ENCODE assay signal across 22 cellular contexts in genomic region chr3:50195501-50196252, GRCh38. TPM values are rescaled to one million over a fixed set of nuclear protein-coding genes. Genes with fewer than 3 reads are reported as not detected.
DNase-seq lines count a peak whose midpoint lies in the region; ATAC-seq, FAIRE-seq and TF ChIP-seq lines count a peak whose summit lies in the region.
"Had no signal": no experiment of that assay in that cellular context is flagged by ENCODE, and none has a peak within 500 bp of the region (broad histone marks: within the 10 kb centered on the region; RNA-seq: fewer than 3 reads in every experiment).

No MANE protein-coding gene starts in this region.

- peaks cover 6% of the 10 kb centered on the region for H3K27me3 Mint-ChIP-seq in T-helper 17 cell

- intact Hi-C loops in right cardiac atrium (cut with DNase I): loop anchor here in 1 of 4 donors (5.0 kb wide), 1 partner anchor 77 kb away; no protein-coding TSS in a partner anchor
- intact Hi-C loops in cardiac septum (cut with DNase I): no loop called here
- intact Hi-C loops in lower lobe of right lung (cut with DNase I): no loop called here

- no peak overlapping the region for H3K4me3 ChIP-seq in right cardiac atrium (ENCODE audit: low read length)
- no peak overlapping the region for H3K4me3 ChIP-seq in lower lobe of right lung
- H3K4me3 ChIP-seq: SJCRH30 had no signal

- WGBS in right cardiac atrium: 61% methylated on average over 4 of the region's 4 CpGs

- H3K9me3 ChIP-seq in right cardiac atrium (ENCODE audit: control insufficient read depth, low read length) (no peaks in the 10 kb centered on the region), T-helper 17 cell (ENCODE audit: control insufficient read depth, low read length, poor library complexity, severe bottlenecking) (no peaks in the 10 kb centered on the region), lower lobe of right lung (no peaks in the 10 kb centered on the region)
- H3K9me3 ChIP-seq: psoas muscle, SJCRH30, spleen had no signal

- H3K4me3 Mint-ChIP-seq in T-helper 17 cell: peak overlapping the region; percentile 19
- H3K4me3 Mint-ChIP-seq: activated T-cell treated with anti-CD3 and anti-CD28 coated beads, Interleukin-2, amount 50 U/mL, for 24 hours; memory B cell; nephron progenitor cell had no signal

- H3K4me1 ChIP-seq in right cardiac atrium (ENCODE audit: control insufficient read depth, insufficient read depth, low read length) (no peaks in the 10 kb centered on the region), lower lobe of right lung (peaks cover 23% of the 10 kb centered on the region)

- TF ChIP-seq CTCF in lower lobe of right lung (IDR thresholded peaks at IDR 0.05): no peak

- H3K27ac Mint-ChIP-seq in T-helper 17 cell: peak overlapping the region; percentile 39
- H3K27ac Mint-ChIP-seq: activated CD8-positive, alpha-beta T cell treated with anti-CD3 and anti-CD28 coated beads for 36 hours; activated T-cell treated with anti-CD3 and anti-CD28 coated beads, Interleukin-2, amount 50 U/mL, for 24 hours; memory B cell had no signal

- FAIRE-seq in urothelium cell line (lab: Jason Lieb, UNC): peak; percentile 23
- FAIRE-seq: astrocyte had no signal

- no peaks in the 10 kb centered on the region for H3K36me3 Mint-ChIP-seq in T-helper 17 cell (ENCODE audit: low read depth)
- H3K36me3 Mint-ChIP-seq: memory B cell had no signal

- H3K4me1 Mint-ChIP-seq in T-helper 17 cell: peaks cover 9% of the 10 kb centered on the region

- DNase-seq in right cardiac atrium: peak in 2 of 3 donors; percentile 48 to 50
- DNase-seq in cardiac septum (ENCODE audit: low spot score): no peak
- no peak for DNase-seq in T-helper 17 cell
- DNase-seq in left lobe of liver (ENCODE audit: low spot score): peak; percentile 93
- no peak for DNase-seq in urothelium cell line (ENCODE audit: low spot score)
- DNase-seq in activated CD4-positive, alpha-beta T cell treated with anti-CD3 and anti-CD28 coated beads, Interleukin-2, amount 50 U/mL, for 1 hour: no peak
- no peak for DNase-seq in lower lobe of right lung
- DNase-seq: activated T-cell treated with anti-CD3 and anti-CD28 coated beads, Interleukin-2, amount 50 U/mL, for 24 hours; DMS153; NCI-H1105 treated with DMSO at 0.1 percent for 48 hours; nephron progenitor cell; psoas muscle; SJCRH30; spleen had no signal

- H3K27me3 ChIP-seq in right cardiac atrium (ENCODE audit: control insufficient read depth, insufficient read depth) (no peaks in the 10 kb centered on the region), lower lobe of right lung (ENCODE audit: low read depth) (peaks cover 42% of the 10 kb centered on the region)
- H3K27me3 ChIP-seq: SJCRH30 had no signal

- no peaks in the 10 kb centered on the region for H3K36me3 ChIP-seq in lower lobe of right lung
- H3K36me3 ChIP-seq: SJCRH30, spleen had no signal

- H3K27ac ChIP-seq in right cardiac atrium (ENCODE audit: low read length) (no peak overlapping the region), lower lobe of right lung (no peak overlapping the region)
- H3K27ac ChIP-seq: C4-2B, psoas muscle, SJCRH30, spleen had no signal

- ATAC-seq in right cardiac atrium (no peak), T-helper 17 cell (no peak), left lobe of liver (peak; percentile 80), lower lobe of right lung (no peak), GM19467 (IDR thresholded peaks at IDR 0.05; ENCODE audit: unreplicated experiment) (no peak)

RNA-seq across cellular contexts. Expression of gene GNAT1, which starts 4.3 kb away (rescaled TPM):
- not detected for total RNA-seq in right cardiac atrium
- not detected for polyA plus RNA-seq in right cardiac atrium
- total RNA-seq in cardiac septum: not detected
- under 1 TPM in 1 of 2 donors, not detected in 1; 0.10 TPM for total RNA-seq in T-helper 17 cell
- total RNA-seq in left lobe of liver: 0.08 TPM
- not detected for total RNA-seq in lower lobe of right lung
- total RNA-seq: astrocyte, fibroblast of lung, OCI-LY7, psoas muscle had no signal
- polyA plus RNA-seq: fibroblast of lung, psoas muscle had no signal

RNA-seq across cellular contexts. Expression of gene SLC38A3, which starts 9.4 kb away (rescaled TPM):
- 10 to 100 TPM in 1 of 4 donors, 1 to 10 TPM in 3; 5.0 to 10.4 (median 8.9) TPM for total RNA-seq in right cardiac atrium
- polyA plus RNA-seq in right cardiac atrium: 5.4 TPM
- total RNA-seq in cardiac septum: 6.6 TPM
- under 1 TPM in 1 of 2 donors, not detected in 1; 0.78 TPM for total RNA-seq in T-helper 17 cell
- 242 TPM for total RNA-seq in left lobe of liver
- not detected for total RNA-seq in lower lobe of right lung
- total RNA-seq: fibroblast of lung, HT-29, OCI-LY7, spleen had no signal

RNA-seq across cellular contexts. Expression of gene GNAI2, which starts 40.3 kb away (rescaled TPM):
- 100 to 1,000 TPM; 129 to 149 (median 148) TPM for total RNA-seq in right cardiac atrium
- 122 TPM for polyA plus RNA-seq in right cardiac atrium
- total RNA-seq in cardiac septum: 153 TPM
- total RNA-seq in T-helper 17 cell: 100 to 1,000 TPM; 266 to 288 TPM
- total RNA-seq in left lobe of liver: 115 TPM
- total RNA-seq in lower lobe of right lung: 372 TPM

RNA-seq across cellular contexts. Expression of gene SEMA3F, which starts 40.6 kb away (rescaled TPM):
- total RNA-seq in right cardiac atrium: 10 to 100 TPM in 2 of 4 donors, 1 to 10 TPM in 2; 7.3 to 15.2 (median 9.4) TPM
- polyA plus RNA-seq in right cardiac atrium: 10.2 TPM
- total RNA-seq in cardiac septum: 10.0 TPM
- under 1 TPM in 1 of 2 donors, not detected in 1; 0.18 TPM for total RNA-seq in T-helper 17 cell
- 4.0 TPM for total RNA-seq in left lobe of liver
- total RNA-seq in lower lobe of right lung: 44.7 TPM

Comparison
In these comparisons a context has a peak if more than half of its experiments do, and no peak if none do; other contexts are left out.
1. DNase-seq: peak in right cardiac atrium (2 of 3) and left lobe of liver (single experiment); none in cardiac septum (single experiment), T-helper 17 cell (0 of 3), urothelium cell line (single experiment), activated CD4-positive, alpha-beta T cell treated with anti-CD3 and anti-CD28 coated beads, Interleukin-2, amount 50 U/mL, for 1 hour (single experiment) and lower lobe of right lung (single experiment).
2. RNA of gene SLC38A3, which starts 9.4 kb away (total RNA-seq): 242 TPM in left lobe of liver (single experiment); 5.0 to 10.4 TPM in right cardiac atrium, 6.6 TPM in cardiac septum (single experiment), 0.78 TPM in T-helper 17 cell and not detected in lower lobe of right lung (single experiment); every median in the first group is over 10 times any median in the second.